23 cellular contexts compared by ENCODE assay signal in genomic region chr4:8079916-8080753, GRCh38.
DNase-seq lines count a peak whose midpoint lies in the region; ATAC-seq and TF ChIP-seq lines count a peak whose summit lies in the region.
"Had no signal": no experiment of that assay in that cellular context is flagged by ENCODE, and none has a peak within 500 bp of the region (broad histone marks: within the 10 kb centered on the region; RNA-seq: fewer than 3 reads in every experiment).

No MANE protein-coding gene starts in this region.

- WGBS in mesendoderm (ENCODE audit: extremely low coverage, insufficient coverage, low lambda C conversion rate) = no CpG with 5 or more reads among the region's 21 CpGs

- H3K4me1 ChIP-seq in cardiac muscle cell (ENCODE audit: low read depth) = peaks cover 22% of the 10 kb centered on the region
- H3K4me1 ChIP-seq in mesendoderm (ENCODE audit: control insufficient read depth, low read depth, low read length) = peaks cover 4% of the 10 kb centered on the region
- H3K4me1 ChIP-seq: HAP-1 had no signal

- no peak overlapping the region for H3K18ac ChIP-seq in mesendoderm (ENCODE audit: low read length)

- no peak overlapping the region for H4K5ac ChIP-seq in mesendoderm (ENCODE audit: low read length)

- peak; percentile 58 for ATAC-seq in Right ventricle myocardium inferior
- ATAC-seq in stimulated activated effector memory CD8-positive, alpha-beta T cell treated with anti-CD3 and anti-CD28 coated beads, Interleukin-12 subunit alpha, Interleukin-12 subunit beta, amount 100 ng/mL, for 72 hours = no peak

- H3K9ac ChIP-seq in mesendoderm (ENCODE audit: low read length) = no peak overlapping the region

- no peaks in the 10 kb centered on the region for H3K9me3 ChIP-seq in cardiac muscle cell (ENCODE audit: low read depth)
- H3K9me3 ChIP-seq: HAP-1, neutrophil, tibial nerve had no signal

- intact Hi-C loops in Right ventricle myocardium inferior (cut with DNase I) (no loop called here), cardiac septum (cut with DNase I) (no loop called here)

- no peaks in the 10 kb centered on the region for H3K36me3 ChIP-seq in cardiac muscle cell
- H3K36me3 ChIP-seq in mesendoderm (ENCODE audit: control insufficient read depth, insufficient read depth, low read length) = no peaks in the 10 kb centered on the region
- H3K36me3 ChIP-seq: HAP-1, neutrophil had no signal

- H3K4me3 Mint-ChIP-seq in type B pancreatic cell (no peak overlapping the region), mesothelial cell of epicardium (no peak overlapping the region)
- no peak overlapping the region for H3K4me3 Mint-ChIP-seq in stimulated activated effector memory CD8-positive, alpha-beta T cell treated with anti-CD3 and anti-CD28 coated beads, Interleukin-12 subunit alpha, Interleukin-12 subunit beta, amount 100 ng/mL, for 72 hours
- H3K4me3 Mint-ChIP-seq: activated CD4-positive, alpha-beta memory T cell treated with anti-CD3 and anti-CD28 coated beads for 36 hours; dendritic cell treated with granulocyte-macrophage colony-stimulating factor and Interleukin-4, amounts not matched to agents 40 ng/mL and 50 ng/mL, for 4 days had no signal

- H3K9me3 Mint-ChIP-seq in type B pancreatic cell (no peaks in the 10 kb centered on the region), mesothelial cell of epicardium (no peaks in the 10 kb centered on the region)
- no peaks in the 10 kb centered on the region for H3K9me3 Mint-ChIP-seq in stimulated activated effector memory CD8-positive, alpha-beta T cell treated with anti-CD3 and anti-CD28 coated beads, Interleukin-12 subunit alpha, Interleukin-12 subunit beta, amount 100 ng/mL, for 72 hours
- H3K9me3 Mint-ChIP-seq: activated CD4-positive, alpha-beta memory T cell treated with anti-CD3 and anti-CD28 coated beads for 36 hours; dendritic cell treated with granulocyte-macrophage colony-stimulating factor and Interleukin-4, amounts not matched to agents 40 ng/mL and 50 ng/mL, for 4 days had no signal

- H3K4me3 ChIP-seq in cardiac muscle cell (no peak overlapping the region), mesendoderm (ENCODE audit: low read length) (no peak overlapping the region)
- H3K4me3 ChIP-seq: HAP-1, skin epidermis, tibial nerve had no signal

- H3K27ac ChIP-seq in cardiac muscle cell = peak overlapping the region; percentile 79
- H3K27ac ChIP-seq in mesendoderm (ENCODE audit: low read depth, low read length) = no peak overlapping the region
- H3K27ac ChIP-seq: neutrophil, skin epidermis, tibial nerve had no signal

- DNase-seq in Right ventricle myocardium inferior (ENCODE audit: missing footprints) = peak; percentile 56
- DNase-seq in cardiac septum (ENCODE audit: low spot score) = no peak
- peak in 1 of 2 donors; percentile 80 for DNase-seq in cardiac muscle cell (ENCODE audit: low read depth in 1 of 2, low spot score in 1 of 2)
- peak; percentile 58 for DNase-seq in mesendoderm
- DNase-seq in type B pancreatic cell (ENCODE audit: extremely low spot score, unreplicated experiment) = no peak
- no peak for DNase-seq in mesothelial cell of epicardium (ENCODE audit: low spot score in 2 of 2, unreplicated experiment in 2 of 2)
- no peak for DNase-seq in activated effector memory CD4-positive, alpha-beta T cell treated with Interleukin-2 at 50 U/mL for 16 hours
- DNase-seq in stimulated activated effector memory CD8-positive, alpha-beta T cell treated with anti-CD3 and anti-CD28 coated beads, Interleukin-12 subunit alpha, Interleukin-12 subunit beta, amount 100 ng/mL, for 72 hours (ENCODE audit: low spot score in 2 of 2) = no peak
- DNase-seq: activated CD4-positive, alpha-beta memory T cell treated with anti-CD3 and anti-CD28 coated beads for 36 hours; activated CD8-positive, alpha-beta memory T cell treated with anti-CD3 and anti-CD28 coated beads, Interleukin-2, amount 50 U/mL, for 4 hours; activated naive CD4-positive, alpha-beta T cell treated with anti-CD3 and anti-CD28 coated beads, Interleukin-2, amount 50 U/mL, for 16 hours; DMS153; mammary epithelial cell; NCI-H1417 treated with DMSO at 0.1 percent for 48 hours; NCI-H2081 treated with DMSO at 0.1 percent for 48 hours; NCI-H748 treated with DMSO at 0.1 percent for 48 hours; stimulated activated CD4-positive, alpha-beta T cell treated with anti-CD3 and anti-CD28 coated beads, Interleukin-1b, Interleukin-23, amount 100 ng/mL, for 48 hours; stimulated activated CD8-positive, alpha-beta memory T cell treated with anti-CD3 and anti-CD28 coated beads, Interleukin-4, amount 100 ng/mL, for 48 hours had no signal

- H3K27me3 Mint-ChIP-seq in type B pancreatic cell (peaks cover 6% of the 10 kb centered on the region), mesothelial cell of epicardium (ENCODE audit: low read depth) (peaks cover 19% of the 10 kb centered on the region)
- H3K27me3 Mint-ChIP-seq: activated CD4-positive, alpha-beta memory T cell treated with anti-CD3 and anti-CD28 coated beads for 36 hours had no signal

- no peaks in the 10 kb centered on the region for H3K79me2 ChIP-seq in mesendoderm (ENCODE audit: control insufficient read depth, insufficient read depth, low read length)

- peak overlapping the region; percentile 53 for H3K27ac Mint-ChIP-seq in type B pancreatic cell
- no peak overlapping the region for H3K27ac Mint-ChIP-seq in mesothelial cell of epicardium
- H3K27ac Mint-ChIP-seq in stimulated activated effector memory CD8-positive, alpha-beta T cell treated with anti-CD3 and anti-CD28 coated beads, Interleukin-12 subunit alpha, Interleukin-12 subunit beta, amount 100 ng/mL, for 72 hours = no peak overlapping the region
- H3K27ac Mint-ChIP-seq: activated CD4-positive, alpha-beta memory T cell treated with anti-CD3 and anti-CD28 coated beads for 36 hours; dendritic cell treated with granulocyte-macrophage colony-stimulating factor and Interleukin-4, amounts not matched to agents 40 ng/mL and 50 ng/mL, for 4 days had no signal

- no peak overlapping the region for H3K4me2 ChIP-seq in mesendoderm (ENCODE audit: low read length)

- TF ChIP-seq CTCF in cardiac muscle cell (IDR thresholded peaks at IDR 0.05; ENCODE audit: low read depth, low read length) (no peak), type B pancreatic cell (conservative IDR thresholded peaks at IDR 0.05) (no peak), mesothelial cell of epicardium (IDR thresholded peaks at IDR 0.05; ENCODE audit: unreplicated experiment) (no peak)

- no peaks in the 10 kb centered on the region for H3K79me1 ChIP-seq in mesendoderm (ENCODE audit: low read length)

- H3K4me1 Mint-ChIP-seq in type B pancreatic cell (ENCODE audit: unreplicated experiment) (peaks cover 19% of the 10 kb centered on the region), mesothelial cell of epicardium (peaks cover 9% of the 10 kb centered on the region)
- peaks cover 6% of the 10 kb centered on the region for H3K4me1 Mint-ChIP-seq in stimulated activated effector memory CD8-positive, alpha-beta T cell treated with anti-CD3 and anti-CD28 coated beads, Interleukin-12 subunit alpha, Interleukin-12 subunit beta, amount 100 ng/mL, for 72 hours

- H4K8ac ChIP-seq in mesendoderm (ENCODE audit: low read depth, low read length) = no peak overlapping the region

- no peak overlapping the region for H2BK15ac ChIP-seq in mesendoderm (replicated peaks; ENCODE audit: low read depth)

- H2BK120ac ChIP-seq in mesendoderm (ENCODE audit: low read depth, low read length) = no peak overlapping the region

- no peak overlapping the region for H3K4ac ChIP-seq in mesendoderm (ENCODE audit: low read depth, low read length)

- no peak overlapping the region for H3K23ac ChIP-seq in mesendoderm (ENCODE audit: low read length)

- H3K36me3 Mint-ChIP-seq in type B pancreatic cell (no peaks in the 10 kb centered on the region), mesothelial cell of epicardium (no peaks in the 10 kb centered on the region)
- no peaks in the 10 kb centered on the region for H3K36me3 Mint-ChIP-seq in stimulated activated effector memory CD8-positive, alpha-beta T cell treated with anti-CD3 and anti-CD28 coated beads, Interleukin-12 subunit alpha, Interleukin-12 subunit beta, amount 100 ng/mL, for 72 hours
- H3K36me3 Mint-ChIP-seq: activated CD4-positive, alpha-beta memory T cell treated with anti-CD3 and anti-CD28 coated beads for 36 hours had no signal

- no peak overlapping the region for H3K56ac ChIP-seq in mesendoderm (ENCODE audit: low read length)

- no peak overlapping the region for H2BK5ac ChIP-seq in mesendoderm (ENCODE audit: low read length)

- H2AK5ac ChIP-seq in mesendoderm (ENCODE audit: low read length) = no peak overlapping the region

- H3K27me3 ChIP-seq in cardiac muscle cell = no peaks in the 10 kb centered on the region
- H3K27me3 ChIP-seq in mesendoderm (ENCODE audit: insufficient read depth, low read length, poor library complexity) = no peaks in the 10 kb centered on the region
- H3K27me3 ChIP-seq: tibial nerve had no signal

Comparison
In these comparisons a context has a peak if more than half of its experiments do, and no peak if none do; other contexts are left out.
1. DNase-seq: peak in Right ventricle myocardium inferior (single experiment) and mesendoderm (single experiment); none in cardiac septum (single experiment), type B pancreatic cell (single experiment), mesothelial cell of epicardium (0 of 2), activated effector memory CD4-positive, alpha-beta T cell treated with Interleukin-2 at 50 U/mL for 16 hours (single experiment) and stimulated activated effector memory CD8-positive, alpha-beta T cell treated with anti-CD3 and anti-CD28 coated beads, Interleukin-12 subunit alpha, Interleukin-12 subunit beta, amount 100 ng/mL, for 72 hours (0 of 2).